Comparison of ENCODE assay signal across 8 cellular contexts in genomic region chr14:61561657-61562276, GRCh38.
DNase-seq lines count a peak whose midpoint lies in the region; ATAC-seq and TF ChIP-seq lines count a peak whose summit lies in the region.

No MANE protein-coding gene starts in this region.

- H3K4me3 ChIP-seq in brain microvascular endothelial cell (ENCODE audit: low read depth, low read length) = no peak overlapping the region
- no peak overlapping the region for H3K4me3 ChIP-seq in left lung
- no peak overlapping the region for H3K4me3 ChIP-seq in effector memory CD4-positive, alpha-beta T cell (ENCODE audit: insufficient read depth, low read depth, low read length, poor library complexity, severe bottlenecking)

- peak overlapping the region; percentile 61 for H3K27ac Mint-ChIP-seq in type B pancreatic cell

- H3K4me3 Mint-ChIP-seq in type B pancreatic cell = no peak overlapping the region

- H3K4me1 ChIP-seq in left lung = peaks cover 24 to 74% of the 10 kb centered on the region in 2 donors
- H3K4me1 ChIP-seq in effector memory CD4-positive, alpha-beta T cell (ENCODE audit: control insufficient read depth, insufficient read depth, low read length, poor library complexity, severe bottlenecking) = peaks cover 8% of the 10 kb centered on the region

- no peaks in the 10 kb centered on the region for H3K9me3 Mint-ChIP-seq in type B pancreatic cell

- DNase-seq in AG20443 (ENCODE audit: low spot score) = peak; percentile 80
- DNase-seq in KBM-7 = peak; percentile 68
- DNase-seq in brain microvascular endothelial cell = peak; percentile 96
- DNase-seq in left lung = peak; percentile 74 to 82
- DNase-seq in type B pancreatic cell (ENCODE audit: extremely low spot score, unreplicated experiment) = no peak
- DNase-seq in effector memory CD4-positive, alpha-beta T cell = no peak
- no peak for DNase-seq in NCI-H187 treated with DMSO at 0.1 percent for 48 hours (lab: John Stamatoyannopoulos, UW)

- no peaks in the 10 kb centered on the region for H3K27me3 ChIP-seq in brain microvascular endothelial cell (replicated peaks)
- H3K27me3 ChIP-seq in left lung = no peaks in the 10 kb centered on the region
- no peaks in the 10 kb centered on the region for H3K27me3 ChIP-seq in effector memory CD4-positive, alpha-beta T cell (replicated peaks; ENCODE audit: control insufficient read depth, insufficient read depth, low read length, poor library complexity, severe bottlenecking)

- in situ Hi-C loops in KBM-7 (cut with MboI; ENCODE audit: low pct_unique_long_range_greater_than_20kb, low sequenced_read_pairs) = no loop called here
- in situ Hi-C loops in brain microvascular endothelial cell (cut with HindIII; ENCODE audit: low pct_ligation_motif_present, low sequenced_read_pairs) = loop anchor here (25.0 kb wide), 1 partner anchor 151 kb away; no protein-coding TSS in a partner anchor

- H3K9me3 ChIP-seq in left lung = no peaks in the 10 kb centered on the region
- no peaks in the 10 kb centered on the region for H3K9me3 ChIP-seq in effector memory CD4-positive, alpha-beta T cell (ENCODE audit: control insufficient read depth, low read length)

- peaks cover 51% of the 10 kb centered on the region for H3K4me1 Mint-ChIP-seq in type B pancreatic cell (ENCODE audit: unreplicated experiment)

- peak; percentile 66 for ATAC-seq in left lung
- no peak for ATAC-seq in GM19351 (IDR thresholded peaks at IDR 0.05; ENCODE audit: unreplicated experiment)

- TF ChIP-seq CTCF in brain microvascular endothelial cell (IDR thresholded peaks at IDR 0.05; ENCODE audit: low read depth, low read length, missing control alignments) (peak; percentile 21), left lung (IDR thresholded peaks at IDR 0.05) (no peak), type B pancreatic cell (conservative IDR thresholded peaks at IDR 0.05) (no peak)

- intact Hi-C loops in left lung (cut with DNase I) = loop anchor here in 1 of 2 donors (10.0 kb wide), 2 partner anchors 87 to 133 kb away; partner anchors contain the start of gene HIF1A

- H3K36me3 Mint-ChIP-seq in type B pancreatic cell = no peaks in the 10 kb centered on the region

- H3K27ac ChIP-seq in brain microvascular endothelial cell (peak overlapping the region; percentile 98), left lung (peak overlapping the region; percentile 77 to 88)
- H3K27ac ChIP-seq in effector memory CD4-positive, alpha-beta T cell (ENCODE audit: insufficient read depth, low read length, poor library complexity, severe bottlenecking) = no peak overlapping the region

- H3K27me3 Mint-ChIP-seq in type B pancreatic cell = no peaks in the 10 kb centered on the region

- H3K36me3 ChIP-seq in brain microvascular endothelial cell (replicated peaks) (no peaks in the 10 kb centered on the region), left lung (no peaks in the 10 kb centered on the region)
- no peaks in the 10 kb centered on the region for H3K36me3 ChIP-seq in effector memory CD4-positive, alpha-beta T cell (ENCODE audit: control insufficient read depth, insufficient read depth, low read length)

Comparison
In these comparisons a context has a peak if more than half of its experiments do, and no peak if none do; other contexts are left out.
1. DNase-seq: peak in AG20443 (single experiment), KBM-7 (single experiment), brain microvascular endothelial cell (single experiment) and left lung (2 of 2); none in type B pancreatic cell (single experiment), effector memory CD4-positive, alpha-beta T cell (0 of 3) and NCI-H187 treated with DMSO at 0.1 percent for 48 hours (single experiment).